26 cellular contexts compared by ENCODE assay signal in the genomic region with DNA sequence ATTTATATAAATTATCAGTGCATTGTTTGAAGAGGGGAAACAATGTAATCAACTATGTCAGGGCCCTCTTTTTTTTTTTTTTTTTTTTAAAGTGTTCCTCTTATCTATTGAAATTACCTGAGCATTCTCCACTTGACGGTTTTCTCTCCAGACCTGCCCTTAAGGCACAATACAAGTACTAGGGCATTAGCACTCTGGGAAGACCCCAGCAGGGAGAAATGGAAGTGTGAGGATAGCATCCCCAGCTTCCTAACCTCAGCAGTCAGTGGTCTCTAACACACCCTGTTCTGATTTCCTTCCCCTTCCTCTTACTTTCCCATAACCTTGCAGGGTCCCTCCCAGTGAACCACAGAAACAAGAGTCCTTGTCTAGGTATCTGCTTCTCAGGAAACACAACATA.
"Had no signal": no experiment of that assay in that cellular context is flagged by ENCODE, and none has a peak within 500 bp of the region (broad histone marks: within the 10 kb centered on the region; RNA-seq: fewer than 3 reads in every experiment).

No MANE protein-coding gene starts in this region.

- H3K4me1 Mint-ChIP-seq: natural killer cell; nephron progenitor cell; neural crest cell; stimulated activated effector memory CD8-positive, alpha-beta T cell treated with anti-CD3 and anti-CD28 coated beads, Interleukin-12 subunit alpha, Interleukin-12 subunit beta, amount 100 ng/mL, for 72 hours; stimulated activated naive B cell treated with anti-CD40 and anti-IgM and Interleukin-4, amounts not matched to agents 10 μg/mL and 1 μg/mL and 100 μg/mL, for 72 hours had no signal

- H3K4me3 ChIP-seq: pancreas, prostate gland, right lobe of liver, sigmoid colon, stomach, thoracic aorta, thyroid gland, tibial nerve, upper lobe of left lung, vagina had no signal

- H3K9me3 ChIP-seq: neutrophil, pancreas, prostate gland, right lobe of liver, thyroid gland, upper lobe of left lung, vagina had no signal

- DNase-seq: natural killer cell; nephron progenitor cell; nucleus accumbens; pancreas; right cardiac atrium; right lobe of liver; sigmoid colon; small intestine; stimulated activated CD4-positive, alpha-beta T cell treated with anti-CD3 and anti-CD28 coated beads, Interleukin-15, amount 100 ng/mL, for 24 hours; stimulated activated CD4-positive, alpha-beta T cell treated with anti-CD3 and anti-CD28 coated beads, Interleukin-2, amount 100 ng/mL, for 24 hours; stimulated activated CD4-positive, alpha-beta T cell treated with anti-CD3 and anti-CD28 coated beads, Interleukin-2, amount 100 ng/mL, for 48 hours; stimulated activated CD4-positive, alpha-beta T cell treated with anti-CD3 and anti-CD28 coated beads, Interleukin-4, amount 100 ng/mL, for 24 hours; stimulated activated naive B cell treated with anti-CD40 and anti-IgM and Interleukin-4, amounts not matched to agents 10 μg/mL and 1 μg/mL and 100 μg/mL, for 72 hours; stimulated activated naive CD4-positive, alpha-beta T cell treated with Interleukin-2 at 50 U/mL for 16 hours; stomach; thyroid gland; trophoblast cell; upper lobe of left lung had no signal

- H3K27me3 Mint-ChIP-seq: stimulated activated naive B cell treated with anti-CD40 and anti-IgM and Interleukin-4, amounts not matched to agents 10 μg/mL and 1 μg/mL and 100 μg/mL, for 72 hours; stimulated activated naive CD8-positive, alpha-beta T cell treated with anti-CD3 and anti-CD28 coated beads, Interleukin-15, Interleukin-2, amounts not matched to agents 100 ng/mL and 50 ng/mL, for 24 hours had no signal

- ATAC-seq: natural killer cell; pancreas; right cardiac atrium; right lobe of liver; stimulated activated effector memory CD8-positive, alpha-beta T cell treated with anti-CD3 and anti-CD28 coated beads, Interleukin-12 subunit alpha, Interleukin-12 subunit beta, amount 100 ng/mL, for 72 hours; stimulated activated naive B cell treated with anti-CD40 and anti-IgM and Interleukin-4, amounts not matched to agents 10 μg/mL and 1 μg/mL and 100 μg/mL, for 72 hours had no signal

- H3K27ac Mint-ChIP-seq: natural killer cell; nephron progenitor cell; stimulated activated effector memory CD8-positive, alpha-beta T cell treated with anti-CD3 and anti-CD28 coated beads, Interleukin-12 subunit alpha, Interleukin-12 subunit beta, amount 100 ng/mL, for 72 hours; stimulated activated naive B cell treated with anti-CD40 and anti-IgM and Interleukin-4, amounts not matched to agents 10 μg/mL and 1 μg/mL and 100 μg/mL, for 72 hours; stimulated activated naive CD8-positive, alpha-beta T cell treated with anti-CD3 and anti-CD28 coated beads, Interleukin-15, Interleukin-2, amounts not matched to agents 100 ng/mL and 50 ng/mL, for 24 hours had no signal

- H3K36me3 Mint-ChIP-seq: stimulated activated effector memory CD8-positive, alpha-beta T cell treated with anti-CD3 and anti-CD28 coated beads, Interleukin-12 subunit alpha, Interleukin-12 subunit beta, amount 100 ng/mL, for 72 hours; stimulated activated naive B cell treated with anti-CD40 and anti-IgM and Interleukin-4, amounts not matched to agents 10 μg/mL and 1 μg/mL and 100 μg/mL, for 72 hours had no signal

- H3K27me3 ChIP-seq: neutrophil, pancreas, right lobe of liver, sigmoid colon, stomach, thyroid gland, tibial nerve, upper lobe of left lung, vagina had no signal

- H3K4me3 Mint-ChIP-seq: natural killer cell; nephron progenitor cell; neural crest cell; stimulated activated effector memory CD8-positive, alpha-beta T cell treated with anti-CD3 and anti-CD28 coated beads, Interleukin-12 subunit alpha, Interleukin-12 subunit beta, amount 100 ng/mL, for 72 hours; stimulated activated naive B cell treated with anti-CD40 and anti-IgM and Interleukin-4, amounts not matched to agents 10 μg/mL and 1 μg/mL and 100 μg/mL, for 72 hours; stimulated activated naive CD8-positive, alpha-beta T cell treated with anti-CD3 and anti-CD28 coated beads, Interleukin-15, Interleukin-2, amounts not matched to agents 100 ng/mL and 50 ng/mL, for 24 hours had no signal

- H3K36me3 ChIP-seq: neutrophil, pancreas, prostate gland, right lobe of liver, sigmoid colon, stomach, thoracic aorta, thyroid gland, tibial nerve, upper lobe of left lung, vagina had no signal

- H3K27ac ChIP-seq: neutrophil, pancreas, prostate gland, right lobe of liver, sigmoid colon, stomach, thoracic aorta, thyroid gland, tibial nerve, upper lobe of left lung, vagina had no signal

- H3K4me1 ChIP-seq: pancreas, prostate gland, right lobe of liver, sigmoid colon, stomach, thyroid gland, tibial nerve, upper lobe of left lung, vagina had no signal
